In the genomic region with DNA sequence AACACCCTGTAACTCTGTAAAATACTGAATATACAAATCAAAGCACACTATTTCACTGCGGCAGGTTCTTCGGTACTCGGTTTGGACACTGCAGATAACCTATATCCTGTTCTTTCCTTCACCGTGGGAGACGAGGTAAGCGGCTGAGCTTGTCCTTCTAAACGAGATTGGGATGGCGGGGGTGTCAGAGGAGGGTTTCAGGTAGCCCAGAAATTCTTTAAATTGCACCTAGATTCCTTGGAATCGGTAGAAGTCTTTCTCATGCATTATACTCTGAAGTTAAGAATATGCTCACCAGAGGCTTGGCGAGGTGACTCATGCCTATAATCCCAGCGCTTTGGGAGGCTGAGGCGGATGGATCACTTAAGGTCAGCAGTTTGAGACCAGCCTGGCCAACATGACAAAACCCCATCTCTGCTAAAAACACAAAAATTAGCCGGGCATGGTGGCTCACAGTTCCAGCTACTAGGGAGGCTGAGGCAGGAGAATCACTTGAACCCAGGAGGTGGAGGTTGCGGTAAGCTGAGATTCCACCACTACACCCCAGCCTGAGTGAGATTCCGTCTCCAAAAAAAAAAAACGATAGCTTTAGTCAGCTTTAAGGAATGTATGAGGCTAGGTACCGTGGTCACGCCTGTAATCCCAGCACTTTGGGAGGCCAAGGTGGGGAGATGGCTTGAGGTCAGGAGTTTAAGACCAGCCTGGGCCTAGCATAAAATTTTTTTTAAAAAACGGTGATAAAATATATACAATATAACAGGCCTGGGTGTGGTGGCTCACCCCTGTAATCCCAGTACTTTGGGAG, we compare ENCODE assay signal across 13 cellular contexts. TPM values are rescaled to one million over a fixed set of nuclear protein-coding genes. Genes with fewer than 3 reads are reported as not detected.
DNase-seq lines count a peak whose midpoint lies in the region; ATAC-seq, FAIRE-seq and TF ChIP-seq lines count a peak whose summit lies in the region.
"Had no signal": no experiment of that assay in that cellular context is flagged by ENCODE, and none has a peak within 500 bp of the region (broad histone marks: within the 10 kb centered on the region; RNA-seq: fewer than 3 reads in every experiment).

No MANE protein-coding gene starts in this region.

- H3K9me3 ChIP-seq in A549: no peaks in the 10 kb centered on the region
- H3K9me3 ChIP-seq: BLaER1 treated with 17β-estradiol and CSF1 and Interleukin-3, amounts not matched to agents 10 nM and 100 nM had no signal

- peaks cover 2% of the 10 kb centered on the region; the same call in 1 of the 2 replicates for H3K27me3 Mint-ChIP-seq in HFFc6 (ENCODE audit: insufficient read depth)

- H3K4me1 ChIP-seq in A549: peaks cover 3% of the 10 kb centered on the region; the same call in 2 of the 3 replicates

- TF ChIP-seq POLR2A in A549 (IDR thresholded peaks at IDR 0.05; ENCODE audit: low read length): no peak

- TF ChIP-seq RAD21 in A549 (conservative IDR thresholded peaks at IDR 0.05 in 1 of 2, IDR thresholded peaks at IDR 0.05 in 1 of 2): no peak

- no peak for TF ChIP-seq EP300 in A549 (IDR thresholded peaks at IDR 0.05)

- H3K27ac Mint-ChIP-seq in HFFc6: peak overlapping the region; percentile 46

- H3K36me3 Mint-ChIP-seq in HFFc6 (ENCODE audit: low read depth): peaks cover 18% of the 10 kb centered on the region

- H3K4me3 Mint-ChIP-seq in HFFc6: no peak overlapping the region

- no peak overlapping the region for H3K4me3 ChIP-seq in A549
- H3K4me3 ChIP-seq: BLaER1 treated with 17β-estradiol and CSF1 and Interleukin-3, amounts not matched to agents 10 nM and 100 nM had no signal

- no peak overlapping the region for H3K4me2 ChIP-seq in A549
- H3K4me2 ChIP-seq: BLaER1 treated with 17β-estradiol and CSF1 and Interleukin-3, amounts not matched to agents 10 nM and 100 nM had no signal

- TF ChIP-seq CTCF in A549 (IDR thresholded peaks at IDR 0.05) (no peak), HFFc6 (IDR thresholded peaks at IDR 0.05) (no peak), VCaP (conservative IDR thresholded peaks at IDR 0.05) (no peak)

- no peaks in the 10 kb centered on the region for H3K9me3 Mint-ChIP-seq in HFFc6

- no peak for DNase-seq in A549 (ENCODE audit: low read depth in 1 of 2, low spot score in 1 of 2)
- DNase-seq in HFFc6: no peak
- peak; percentile 23 for DNase-seq in kidney glomerular epithelial cell (lab: John Stamatoyannopoulos, UW)
- no peak for DNase-seq in amygdala (lab: John Stamatoyannopoulos, UW)
- DNase-seq in D341Med (ENCODE audit: low spot score): no peak
- DNase-seq: NCI-H1694; stimulated activated CD4-positive, alpha-beta T cell treated with anti-CD3 and anti-CD28 coated beads, Interleukin-1b, Interleukin-23, amount 100 ng/mL, for 48 hours; stimulated activated naive CD4-positive, alpha-beta T cell treated with Interleukin-2 at 50 U/mL for 16 hours had no signal

- POLR2A ChIA-PET in A549 (lab: Yijun Ruan, JAX): interaction anchor here (1.1 kb wide), 1 partner anchor 10 kb away, joined by 3 read pairs; no protein-coding TSS in a partner anchor

- peaks cover 7% of the 10 kb centered on the region for H3K4me1 Mint-ChIP-seq in HFFc6 (ENCODE audit: low read depth)

- CTCF ChIA-PET in A549 (lab: Yijun Ruan, JAX): interaction anchor here (0.9 to 28.4 kb wide), 7 partner anchors 8 to 197 kb away, joined by 3 to 684 read pairs (median 7); no protein-coding TSS in a partner anchor

- WGBS in A549 (ENCODE audit: missing lambda C conversion rate): 75% methylated on average over 19 of the region's 19 CpGs

- H3K27ac ChIP-seq in A549: no peak overlapping the region
- peak overlapping the region; percentile 89 for H3K27ac ChIP-seq in VCaP
- H3K27ac ChIP-seq: BLaER1 treated with 17β-estradiol and CSF1 and Interleukin-3, amounts not matched to agents 10 nM and 100 nM had no signal

- ATAC-seq in A549 (peak in 1 of 2 experiments; percentile 8; a peak in 2 of 6 replicates), GM19455 (IDR thresholded peaks at IDR 0.05; ENCODE audit: unreplicated experiment) (no peak)
- ATAC-seq in activated CD4-positive, CD25-positive, alpha-beta regulatory T cell treated with anti-CD3 and anti-CD28 coated beads, Interleukin-2, amount 50 U/mL, for 24 hours: no peak

- no peak for FAIRE-seq in A549 (lab: Jason Lieb, UNC)
- FAIRE-seq: endometrium had no signal

TF ChIP-seq in A549, 52 proteins besides CTCF, POLR2A, EP300 and RAD21:
- TF ChIP-seq CHD4 (IDR thresholded peaks at IDR 0.05; ENCODE audit: borderline replicate concordance): no peak
- no peak for TF ChIP-seq FOSL2 (IDR thresholded peaks at IDR 0.05)
- TF ChIP-seq FOSL2 (CRISPR knock-in tag; IDR thresholded peaks at IDR 0.05): peak; percentile 33

RNA-seq across cellular contexts. Expression of a gene that starts 10.1 kb away (rescaled TPM):
- polyA plus RNA-seq in A549 (2011; rRNA removed): 2.9 and 3.0 TPM in 2 replicates
- 1.3 and 1.7 TPM in 2 replicates for polyA plus RNA-seq in A549 (2012; cell fraction: cytosol; rRNA removed)
- polyA plus RNA-seq in A549 (2012; cell fraction: nucleus; rRNA removed): 3.1 and 3.8 TPM in 2 replicates
- polyA plus RNA-seq in A549 (2017; fragmentation: RNase III; extraction: RNeasy Plus Mini Kit Qiagen cat#74134 plus additional on column Dnase treatment): 0.83 to 1.0 TPM (median 0.97 TPM) in 3 replicates
- 2.7 and 4.2 TPM in 2 replicates for polyA minus RNA-seq in A549 (2011; rRNA and poly(A)+ RNA removed)
- total RNA-seq in HFFc6 (2021; fragmentation: NEBNext Ultra II Directional; extraction: Animal tissue kit (Norgen Biotek cat#: 25700)): under 1 TPM; 0.28 to 0.78 (median 0.43) TPM

RNA-seq across cellular contexts. Expression of a gene that starts 25.6 kb away (rescaled TPM):
- polyA plus RNA-seq in A549 (2011; rRNA removed): 300 and 364 TPM in 2 replicates
- polyA plus RNA-seq in A549 (2012; cell fraction: cytosol; rRNA removed): 289 and 308 TPM in 2 replicates
- polyA plus RNA-seq in A549 (2012; cell fraction: nucleus; rRNA removed): 226 and 322 TPM in 2 replicates
- polyA plus RNA-seq in A549 (2017; fragmentation: RNase III; extraction: RNeasy Plus Mini Kit Qiagen cat#74134 plus additional on column Dnase treatment): 343 to 377 TPM (median 361 TPM) in 3 replicates
- 229 and 243 TPM in 2 replicates for polyA minus RNA-seq in A549 (2011; rRNA and poly(A)+ RNA removed)
- total RNA-seq in HFFc6 (2021; fragmentation: NEBNext Ultra II Directional; extraction: Animal tissue kit (Norgen Biotek cat#: 25700)): 100 to 1,000 TPM; 344 to 392 (median 380) TPM

RNA-seq across cellular contexts. Expression of a gene that starts 54.4 kb away (rescaled TPM):
- polyA plus RNA-seq in A549 (2011; rRNA removed) (44.6 and 46.6 TPM in 2 replicates), A549 (2017; fragmentation: RNase III; extraction: RNeasy Plus Mini Kit Qiagen cat#74134 plus additional on column Dnase treatment) (70.9 to 77.7 TPM (median 71.2 TPM) in 3 replicates)
- polyA plus RNA-seq in A549 (2012; cell fraction: cytosol; rRNA removed): 42.0 and 53.9 TPM in 2 replicates
- 18.2 and 37.6 TPM in 2 replicates for polyA plus RNA-seq in A549 (2012; cell fraction: nucleus; rRNA removed)
- polyA minus RNA-seq in A549 (2011; rRNA and poly(A)+ RNA removed): 55.7 and 58.3 TPM in 2 replicates
- 10 to 100 TPM; 16.8 to 37.7 (median 34.0) TPM for total RNA-seq in HFFc6 (2021; fragmentation: NEBNext Ultra II Directional; extraction: Animal tissue kit (Norgen Biotek cat#: 25700))
